12 cellular contexts compared by ENCODE assay signal in genomic region chr22:32042924-32043323, GRCh38. TPM values are rescaled to one million over a fixed set of nuclear protein-coding genes. Genes with fewer than 3 reads are reported as not detected.
DNase-seq lines count a peak whose midpoint lies in the region; ATAC-seq and TF ChIP-seq lines count a peak whose summit lies in the region.
"Had no signal": no experiment of that assay in that cellular context is flagged by ENCODE, and none has a peak within 500 bp of the region (broad histone marks: within the 10 kb centered on the region; RNA-seq: fewer than 3 reads in every experiment).

TSS of gene SLC5A1 (plus strand) at chr22:32043261. CDS start at chr22:32043282, 21 bp downstream.

- in situ Hi-C loops in brain microvascular endothelial cell (cut with HindIII; ENCODE audit: low pct_ligation_motif_present, low sequenced_read_pairs): no loop called here

- no peak for TF ChIP-seq CTCF in C4-2B (conservative IDR thresholded peaks at IDR 0.05)
- no peak for TF ChIP-seq CTCF in body of pancreas (IDR thresholded peaks at IDR 0.05)
- TF ChIP-seq CTCF in brain microvascular endothelial cell (IDR thresholded peaks at IDR 0.05; ENCODE audit: low read depth, low read length, missing control alignments): no peak

- peaks cover 11% of the 10 kb centered on the region for H3K4me1 ChIP-seq in body of pancreas
- H3K4me1 ChIP-seq: A549 had no signal

- intact Hi-C loops in body of pancreas (cut with DNase I) (no loop called here), left colon (cut with DNase I, micrococcal nuclease) (no loop called here)

- peak in 2 of 3 donors; percentile 24 to 33 for TF ChIP-seq POLR2A in body of pancreas (IDR thresholded peaks at IDR 0.05)

- DNase-seq in NCI-H146 treated with DMSO at 0.1 percent for 48 hours (lab: John Stamatoyannopoulos, UW; ENCODE audit: unreplicated experiment) (peak; percentile 45), body of pancreas (peak; percentile 68 to 86 (median 84)), left colon (peak; percentile 89 to 92), brain microvascular endothelial cell (no peak), T1000 (lab: John Stamatoyannopoulos, UW) (no peak), T-helper 1 cell (no peak)
- DNase-seq in stimulated activated CD4-positive, alpha-beta T cell treated with anti-CD3 and anti-CD28 coated beads, Interleukin-12 subunit alpha, Interleukin-12 subunit beta, amount 100 ng/mL, for 4 hours: no peak
- DNase-seq: activated CD4-positive, alpha-beta T cell treated with anti-CD3 and anti-CD28 coated beads, Interleukin-2, amount 10 ng/mL, durations not matched to agents 7 days and 5 days; activated effector memory CD4-positive, alpha-beta T cell treated with anti-CD3 and anti-CD28 coated beads, Interleukin-2, amount 50 U/mL, for 16 hours; stimulated activated CD4-positive, alpha-beta T cell treated with anti-CD3 and anti-CD28 coated beads, Interleukin-4, amount 100 ng/mL, for 1 hour had no signal

- H3K4me3 ChIP-seq in body of pancreas (no peak within 1 kb of the TSS), brain microvascular endothelial cell (ENCODE audit: low read depth, low read length) (no peak within 1 kb of the TSS)
- H3K4me3 ChIP-seq: A549 had no signal

- 21% methylated on average over 21 of the region's 21 CpGs; no CpG with 5 or more reads in 1 of the 2 donors for WGBS in body of pancreas, 2 donors

- H3K9me3 ChIP-seq in body of pancreas: no peaks in the 10 kb centered on the region
- H3K9me3 ChIP-seq: A549 had no signal

- peak; percentile 96 for ATAC-seq in body of pancreas
- ATAC-seq in left colon: peak; percentile 87

- H3K36me3 ChIP-seq in body of pancreas (replicated peaks in 1 of 2; ENCODE audit: insufficient read depth in 1 of 2, low read depth in 2 of 2) (no peaks in the 10 kb centered on the region), brain microvascular endothelial cell (replicated peaks) (no peaks in the 10 kb centered on the region)

- H3K27me3 ChIP-seq in body of pancreas (no peaks in the 10 kb centered on the region), brain microvascular endothelial cell (replicated peaks) (peaks cover 22% of the 10 kb centered on the region)

- H3K27ac ChIP-seq in C4-2B (peak within 1 kb of the TSS; percentile 26), body of pancreas (peak within 1 kb of the TSS in 3 of 4 donors; percentile 38 to 51 (median 47)), brain microvascular endothelial cell (no peak within 1 kb of the TSS)
- H3K27ac ChIP-seq: A549 had no signal

RNA-seq across cellular contexts. Expression of gene SLC5A1, which starts in this region (rescaled TPM):
- total RNA-seq in body of pancreas (1 to 10 TPM in 1 of 2 donors, under 1 TPM in 1; 0.33 to 7.0 TPM), left colon (10 to 100 TPM; 48.3 to 53.6 TPM)
- total RNA-seq: activated CD4-positive, alpha-beta T cell treated with anti-CD3 and anti-CD28 coated beads, Interleukin-2, amount 10 ng/mL, durations not matched to agents 7 days and 5 days had no signal

Comparison
In these comparisons a context has a peak if more than half of its experiments do, and no peak if none do; other contexts are left out.
1. RNA of gene SLC5A1 (total RNA-seq): 48.3 to 53.6 TPM in left colon; 0.33 to 7.0 TPM in body of pancreas; every median in the first group is over 4 times any median in the second.
2. DNase-seq: peak in NCI-H146 treated with DMSO at 0.1 percent for 48 hours (single experiment), body of pancreas (4 of 4) and left colon (2 of 2); none in stimulated activated CD4-positive, alpha-beta T cell treated with anti-CD3 and anti-CD28 coated beads, Interleukin-12 subunit alpha, Interleukin-12 subunit beta, amount 100 ng/mL, for 4 hours (single experiment), brain microvascular endothelial cell (single experiment), T1000 (single experiment) and T-helper 1 cell (0 of 5).